2 cellular contexts compared by ENCODE assay signal in the genomic region with DNA sequence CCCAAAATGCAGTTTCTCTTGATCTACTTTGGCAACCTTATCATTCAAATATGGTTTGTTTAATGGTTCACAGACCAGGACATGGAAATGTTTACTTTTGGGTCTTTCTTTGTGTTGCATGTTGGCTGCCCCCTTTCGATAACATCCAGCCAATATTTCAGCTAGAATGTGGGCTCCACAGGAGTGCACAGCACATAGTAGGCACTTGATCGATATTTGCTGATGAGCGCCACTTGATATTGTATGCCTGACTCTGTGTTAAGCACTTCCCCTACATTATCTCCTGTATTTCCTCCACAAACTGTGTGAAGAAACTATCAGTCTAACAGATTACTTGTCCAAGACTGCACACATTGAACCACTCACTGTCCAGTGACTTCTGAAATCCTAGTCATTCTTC.
TF ChIP-seq lines count a peak whose summit lies in the region.

No MANE protein-coding gene starts in this region.

TF ChIP-seq in A549, 52 proteins besides CTCF, POLR2A, EP300 and RAD21 (continued from another document):
- TF ChIP-seq, protein P1, sequence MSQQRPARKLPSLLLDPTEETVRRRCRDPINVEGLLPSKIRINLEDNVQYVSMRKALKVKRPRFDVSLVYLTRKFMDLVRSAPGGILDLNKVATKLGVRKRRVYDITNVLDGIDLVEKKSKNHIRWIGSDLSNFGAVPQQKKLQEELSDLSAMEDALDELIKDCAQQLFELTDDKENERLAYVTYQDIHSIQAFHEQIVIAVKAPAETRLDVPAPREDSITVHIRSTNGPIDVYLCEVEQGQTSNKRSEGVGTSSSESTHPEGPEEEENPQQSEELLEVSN (IDR thresholded peaks at IDR 0.05; ENCODE audit: borderline replicate concordance, low read depth), result no peak
- TF ChIP-seq FOXS1 (CRISPR knock-in tag; IDR thresholded peaks at IDR 0.05) (no peak), MAFK (IDR thresholded peaks at IDR 0.05; ENCODE audit: partially characterized antibody) (no peak), NPAS2 (CRISPR knock-in tag; IDR thresholded peaks at IDR 0.05; ENCODE audit: borderline replicate concordance) (no peak), ESRRA (IDR thresholded peaks at IDR 0.05; ENCODE audit: borderline replicate concordance, low read length) (no peak), NFE2L2 (conservative IDR thresholded peaks at IDR 0.05; ENCODE audit: low read length) (no peak)
- TF ChIP-seq, protein P2, sequence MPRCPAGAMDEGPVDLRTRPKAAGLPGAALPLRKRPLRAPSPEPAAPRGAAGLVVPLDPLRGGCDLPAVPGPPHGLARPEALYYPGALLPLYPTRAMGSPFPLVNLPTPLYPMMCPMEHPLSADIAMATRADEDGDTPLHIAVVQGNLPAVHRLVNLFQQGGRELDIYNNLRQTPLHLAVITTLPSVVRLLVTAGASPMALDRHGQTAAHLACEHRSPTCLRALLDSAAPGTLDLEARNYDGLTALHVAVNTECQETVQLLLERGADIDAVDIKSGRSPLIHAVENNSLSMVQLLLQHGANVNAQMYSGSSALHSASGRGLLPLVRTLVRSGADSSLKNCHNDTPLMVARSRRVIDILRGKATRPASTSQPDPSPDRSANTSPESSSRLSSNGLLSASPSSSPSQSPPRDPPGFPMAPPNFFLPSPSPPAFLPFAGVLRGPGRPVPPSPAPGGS (IDR thresholded peaks at IDR 0.05), result no peak
- TF ChIP-seq, protein P3, sequence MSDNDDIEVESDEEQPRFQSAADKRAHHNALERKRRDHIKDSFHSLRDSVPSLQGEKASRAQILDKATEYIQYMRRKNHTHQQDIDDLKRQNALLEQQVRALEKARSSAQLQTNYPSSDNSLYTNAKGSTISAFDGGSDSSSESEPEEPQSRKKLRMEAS (IDR thresholded peaks at IDR 0.05), result no peak
- TF ChIP-seq, protein P4, sequence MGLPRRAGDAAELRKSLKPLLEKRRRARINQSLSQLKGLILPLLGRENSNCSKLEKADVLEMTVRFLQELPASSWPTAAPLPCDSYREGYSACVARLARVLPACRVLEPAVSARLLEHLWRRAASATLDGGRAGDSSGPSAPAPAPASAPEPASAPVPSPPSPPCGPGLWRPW (IDR thresholded peaks at IDR 0.05), result no peak
- TF ChIP-seq, protein P5, sequence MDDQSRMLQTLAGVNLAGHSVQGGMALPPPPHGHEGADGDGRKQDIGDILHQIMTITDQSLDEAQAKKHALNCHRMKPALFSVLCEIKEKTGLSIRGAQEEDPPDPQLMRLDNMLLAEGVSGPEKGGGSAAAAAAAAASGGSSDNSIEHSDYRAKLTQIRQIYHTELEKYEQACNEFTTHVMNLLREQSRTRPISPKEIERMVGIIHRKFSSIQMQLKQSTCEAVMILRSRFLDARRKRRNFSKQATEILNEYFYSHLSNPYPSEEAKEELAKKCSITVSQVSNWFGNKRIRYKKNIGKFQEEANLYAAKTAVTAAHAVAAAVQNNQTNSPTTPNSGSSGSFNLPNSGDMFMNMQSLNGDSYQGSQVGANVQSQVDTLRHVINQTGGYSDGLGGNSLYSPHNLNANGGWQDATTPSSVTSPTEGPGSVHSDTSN (IDR thresholded peaks at IDR 0.05), result no peak
- TF ChIP-seq, protein P6, sequence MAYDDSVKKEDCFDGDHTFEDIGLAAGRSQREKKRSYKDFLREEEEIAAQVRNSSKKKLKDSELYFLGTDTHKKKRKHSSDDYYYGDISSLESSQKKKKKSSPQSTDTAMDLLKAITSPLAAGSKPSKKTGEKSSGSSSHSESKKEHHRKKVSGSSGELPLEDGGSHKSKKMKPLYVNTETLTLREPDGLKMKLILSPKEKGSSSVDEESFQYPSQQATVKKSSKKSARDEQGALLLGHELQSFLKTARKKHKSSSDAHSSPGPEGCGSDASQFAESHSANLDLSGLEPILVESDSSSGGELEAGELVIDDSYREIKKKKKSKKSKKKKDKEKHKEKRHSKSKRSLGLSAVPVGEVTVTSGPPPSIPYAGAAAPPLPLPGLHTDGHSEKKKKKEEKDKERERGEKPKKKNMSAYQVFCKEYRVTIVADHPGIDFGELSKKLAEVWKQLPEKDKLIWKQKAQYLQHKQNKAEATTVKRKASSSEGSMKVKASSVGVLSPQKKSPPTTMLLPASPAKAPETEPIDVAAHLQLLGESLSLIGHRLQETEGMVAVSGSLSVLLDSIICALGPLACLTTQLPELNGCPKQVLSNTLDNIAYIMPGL (CRISPR knock-in tag; IDR thresholded peaks at IDR 0.05; ENCODE audit: borderline replicate concordance), result no peak

TF ChIP-seq in HepG2, 621 proteins besides CTCF, POLR2A, EP300 and RAD21 (continues in another document):
- TF ChIP-seq, protein P7, sequence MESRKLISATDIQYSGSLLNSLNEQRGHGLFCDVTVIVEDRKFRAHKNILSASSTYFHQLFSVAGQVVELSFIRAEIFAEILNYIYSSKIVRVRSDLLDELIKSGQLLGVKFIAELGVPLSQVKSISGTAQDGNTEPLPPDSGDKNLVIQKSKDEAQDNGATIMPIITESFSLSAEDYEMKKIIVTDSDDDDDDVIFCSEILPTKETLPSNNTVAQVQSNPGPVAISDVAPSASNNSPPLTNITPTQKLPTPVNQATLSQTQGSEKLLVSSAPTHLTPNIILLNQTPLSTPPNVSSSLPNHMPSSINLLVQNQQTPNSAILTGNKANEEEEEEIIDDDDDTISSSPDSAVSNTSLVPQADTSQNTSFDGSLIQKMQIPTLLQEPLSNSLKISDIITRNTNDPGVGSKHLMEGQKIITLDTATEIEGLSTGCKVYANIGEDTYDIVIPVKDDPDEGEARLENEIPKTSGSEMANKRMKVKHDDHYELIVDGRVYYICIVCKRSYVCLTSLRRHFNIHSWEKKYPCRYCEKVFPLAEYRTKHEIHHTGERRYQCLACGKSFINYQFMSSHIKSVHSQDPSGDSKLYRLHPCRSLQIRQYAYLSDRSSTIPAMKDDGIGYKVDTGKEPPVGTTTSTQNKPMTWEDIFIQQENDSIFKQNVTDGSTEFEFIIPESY (CRISPR knock-in tag; IDR thresholded peaks at IDR 0.05), result peak; percentile 42; the same call in 1 of the 2 replicates
- TF ChIP-seq, protein P8, sequence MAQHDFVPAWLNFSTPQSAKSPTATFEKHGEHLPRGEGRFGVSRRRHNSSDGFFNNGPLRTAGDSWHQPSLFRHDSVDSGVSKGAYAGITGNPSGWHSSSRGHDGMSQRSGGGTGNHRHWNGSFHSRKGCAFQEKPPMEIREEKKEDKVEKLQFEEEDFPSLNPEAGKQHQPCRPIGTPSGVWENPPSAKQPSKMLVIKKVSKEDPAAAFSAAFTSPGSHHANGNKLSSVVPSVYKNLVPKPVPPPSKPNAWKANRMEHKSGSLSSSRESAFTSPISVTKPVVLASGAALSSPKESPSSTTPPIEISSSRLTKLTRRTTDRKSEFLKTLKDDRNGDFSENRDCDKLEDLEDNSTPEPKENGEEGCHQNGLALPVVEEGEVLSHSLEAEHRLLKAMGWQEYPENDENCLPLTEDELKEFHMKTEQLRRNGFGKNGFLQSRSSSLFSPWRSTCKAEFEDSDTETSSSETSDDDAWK (CRISPR knock-in tag; IDR thresholded peaks at IDR 0.05), result no peak
- TF ChIP-seq GZF1 (CRISPR knock-in tag; IDR thresholded peaks at IDR 0.05) (no peak), TRIM24 (CRISPR knock-in tag; IDR thresholded peaks at IDR 0.05) (no peak), SNAPC2 (CRISPR knock-in tag; IDR thresholded peaks at IDR 0.05) (no peak), YY1 (IDR thresholded peaks at IDR 0.05; ENCODE audit: insufficient read depth, insufficient replicate concordance, low read depth, low read length) (no peak), U2AF1 (optimal IDR thresholded peaks at IDR 0.05; ENCODE audit: low read depth, low read length) (no peak), BHLHE40 (IDR thresholded peaks at IDR 0.05; ENCODE audit: low read length) (no peak), NCOA5 (CRISPR knock-in tag; IDR thresholded peaks at IDR 0.05) (no peak), FOXA3 (CRISPR knock-in tag; IDR thresholded peaks at IDR 0.05) (peak; percentile 8; the same call in 1 of the 2 replicates), SRF (IDR thresholded peaks at IDR 0.05; ENCODE audit: low read depth, low read length) (no peak), STAG1 (CRISPR knock-in tag; IDR thresholded peaks at IDR 0.05) (no peak), ZNF615 (CRISPR knock-in tag; IDR thresholded peaks at IDR 0.05; ENCODE audit: borderline replicate concordance) (no peak), NR2C2 (CRISPR knock-in tag; IDR thresholded peaks at IDR 0.05; ENCODE audit: borderline replicate concordance) (no peak), RFX3 (CRISPR knock-in tag; IDR thresholded peaks at IDR 0.05) (no peak), ZBTB7B (CRISPR knock-in tag; IDR thresholded peaks at IDR 0.05) (peak; percentile 34; the same call in 1 of the 2 replicates), NR1H2 (CRISPR knock-in tag; IDR thresholded peaks at IDR 0.05; ENCODE audit: borderline replicate concordance, low read depth) (no peak), RFXANK (CRISPR knock-in tag; IDR thresholded peaks at IDR 0.05) (no peak), GATAD2A (CRISPR knock-in tag; IDR thresholded peaks at IDR 0.05) (peak; percentile 42; the same call in 1 of the 2 replicates), HOXA9 (CRISPR knock-in tag; IDR thresholded peaks at IDR 0.05; ENCODE audit: borderline replicate concordance) (no peak), HOXA7 (CRISPR knock-in tag; IDR thresholded peaks at IDR 0.05) (no peak)
- TF ChIP-seq, protein P9, sequence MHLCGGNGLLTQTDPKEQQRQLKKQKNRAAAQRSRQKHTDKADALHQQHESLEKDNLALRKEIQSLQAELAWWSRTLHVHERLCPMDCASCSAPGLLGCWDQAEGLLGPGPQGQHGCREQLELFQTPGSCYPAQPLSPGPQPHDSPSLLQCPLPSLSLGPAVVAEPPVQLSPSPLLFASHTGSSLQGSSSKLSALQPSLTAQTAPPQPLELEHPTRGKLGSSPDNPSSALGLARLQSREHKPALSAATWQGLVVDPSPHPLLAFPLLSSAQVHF (CRISPR knock-in tag; IDR thresholded peaks at IDR 0.05), result no peak
- TF ChIP-seq, protein P10, sequence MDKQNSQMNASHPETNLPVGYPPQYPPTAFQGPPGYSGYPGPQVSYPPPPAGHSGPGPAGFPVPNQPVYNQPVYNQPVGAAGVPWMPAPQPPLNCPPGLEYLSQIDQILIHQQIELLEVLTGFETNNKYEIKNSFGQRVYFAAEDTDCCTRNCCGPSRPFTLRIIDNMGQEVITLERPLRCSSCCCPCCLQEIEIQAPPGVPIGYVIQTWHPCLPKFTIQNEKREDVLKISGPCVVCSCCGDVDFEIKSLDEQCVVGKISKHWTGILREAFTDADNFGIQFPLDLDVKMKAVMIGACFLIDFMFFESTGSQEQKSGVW (CRISPR knock-in tag; IDR thresholded peaks at IDR 0.05; ENCODE audit: borderline replicate concordance), result no peak
- TF ChIP-seq, protein P11, sequence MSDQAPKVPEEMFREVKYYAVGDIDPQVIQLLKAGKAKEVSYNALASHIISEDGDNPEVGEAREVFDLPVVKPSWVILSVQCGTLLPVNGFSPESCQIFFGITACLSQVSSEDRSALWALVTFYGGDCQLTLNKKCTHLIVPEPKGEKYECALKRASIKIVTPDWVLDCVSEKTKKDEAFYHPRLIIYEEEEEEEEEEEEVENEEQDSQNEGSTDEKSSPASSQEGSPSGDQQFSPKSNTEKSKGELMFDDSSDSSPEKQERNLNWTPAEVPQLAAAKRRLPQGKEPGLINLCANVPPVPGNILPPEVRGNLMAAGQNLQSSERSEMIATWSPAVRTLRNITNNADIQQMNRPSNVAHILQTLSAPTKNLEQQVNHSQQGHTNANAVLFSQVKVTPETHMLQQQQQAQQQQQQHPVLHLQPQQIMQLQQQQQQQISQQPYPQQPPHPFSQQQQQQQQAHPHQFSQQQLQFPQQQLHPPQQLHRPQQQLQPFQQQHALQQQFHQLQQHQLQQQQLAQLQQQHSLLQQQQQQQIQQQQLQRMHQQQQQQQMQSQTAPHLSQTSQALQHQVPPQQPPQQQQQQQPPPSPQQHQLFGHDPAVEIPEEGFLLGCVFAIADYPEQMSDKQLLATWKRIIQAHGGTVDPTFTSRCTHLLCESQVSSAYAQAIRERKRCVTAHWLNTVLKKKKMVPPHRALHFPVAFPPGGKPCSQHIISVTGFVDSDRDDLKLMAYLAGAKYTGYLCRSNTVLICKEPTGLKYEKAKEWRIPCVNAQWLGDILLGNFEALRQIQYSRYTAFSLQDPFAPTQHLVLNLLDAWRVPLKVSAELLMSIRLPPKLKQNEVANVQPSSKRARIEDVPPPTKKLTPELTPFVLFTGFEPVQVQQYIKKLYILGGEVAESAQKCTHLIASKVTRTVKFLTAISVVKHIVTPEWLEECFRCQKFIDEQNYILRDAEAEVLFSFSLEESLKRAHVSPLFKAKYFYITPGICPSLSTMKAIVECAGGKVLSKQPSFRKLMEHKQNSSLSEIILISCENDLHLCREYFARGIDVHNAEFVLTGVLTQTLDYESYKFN (CRISPR knock-in tag; conservative IDR thresholded peaks at IDR 0.05), result no peak
- TF ChIP-seq, protein P12, sequence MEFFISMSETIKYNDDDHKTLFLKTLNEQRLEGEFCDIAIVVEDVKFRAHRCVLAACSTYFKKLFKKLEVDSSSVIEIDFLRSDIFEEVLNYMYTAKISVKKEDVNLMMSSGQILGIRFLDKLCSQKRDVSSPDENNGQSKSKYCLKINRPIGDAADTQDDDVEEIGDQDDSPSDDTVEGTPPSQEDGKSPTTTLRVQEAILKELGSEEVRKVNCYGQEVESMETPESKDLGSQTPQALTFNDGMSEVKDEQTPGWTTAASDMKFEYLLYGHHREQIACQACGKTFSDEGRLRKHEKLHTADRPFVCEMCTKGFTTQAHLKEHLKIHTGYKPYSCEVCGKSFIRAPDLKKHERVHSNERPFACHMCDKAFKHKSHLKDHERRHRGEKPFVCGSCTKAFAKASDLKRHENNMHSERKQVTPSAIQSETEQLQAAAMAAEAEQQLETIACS (CRISPR knock-in tag; IDR thresholded peaks at IDR 0.05), result no peak
- TF ChIP-seq, protein P13, sequence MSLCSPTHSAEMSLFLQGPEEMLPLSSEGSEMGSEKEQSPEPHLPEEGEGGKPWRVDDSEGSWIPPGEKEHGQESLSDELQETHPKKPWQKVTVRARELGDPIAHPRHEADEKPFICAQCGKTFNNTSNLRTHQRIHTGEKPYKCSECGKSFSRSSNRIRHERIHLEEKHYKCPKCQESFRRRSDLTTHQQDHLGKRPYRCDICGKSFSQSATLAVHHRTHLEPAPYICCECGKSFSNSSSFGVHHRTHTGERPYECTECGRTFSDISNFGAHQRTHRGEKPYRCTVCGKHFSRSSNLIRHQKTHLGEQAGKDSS (CRISPR knock-in tag; IDR thresholded peaks at IDR 0.05; ENCODE audit: borderline replicate concordance, low read depth), result no peak
- TF ChIP-seq, protein P14, sequence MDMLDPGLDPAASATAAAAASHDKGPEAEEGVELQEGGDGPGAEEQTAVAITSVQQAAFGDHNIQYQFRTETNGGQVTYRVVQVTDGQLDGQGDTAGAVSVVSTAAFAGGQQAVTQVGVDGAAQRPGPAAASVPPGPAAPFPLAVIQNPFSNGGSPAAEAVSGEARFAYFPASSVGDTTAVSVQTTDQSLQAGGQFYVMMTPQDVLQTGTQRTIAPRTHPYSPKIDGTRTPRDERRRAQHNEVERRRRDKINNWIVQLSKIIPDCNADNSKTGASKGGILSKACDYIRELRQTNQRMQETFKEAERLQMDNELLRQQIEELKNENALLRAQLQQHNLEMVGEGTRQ (IDR thresholded peaks at IDR 0.05; ENCODE audit: low read depth, low read length), result no peak
- TF ChIP-seq, protein P14 (CRISPR knock-in tag; IDR thresholded peaks at IDR 0.05; ENCODE audit: borderline replicate concordance), result no peak
